ENCODE assay signal across 25 cellular contexts in genomic region chr12:69641546-69641945, GRCh38. TPM values are rescaled to one million over a fixed set of nuclear protein-coding genes. Genes with fewer than 3 reads are reported as not detected.
DNase-seq lines count a peak whose midpoint lies in the region; ATAC-seq, FAIRE-seq and TF ChIP-seq lines count a peak whose summit lies in the region.
"Had no signal": no experiment of that assay in that cellular context is flagged by ENCODE, and none has a peak within 500 bp of the region (broad histone marks: within the 10 kb centered on the region; RNA-seq: fewer than 3 reads in every experiment).

No MANE protein-coding gene starts in this region.

- no peak for FAIRE-seq in K562 (lab: Jason Lieb, UNC)
- FAIRE-seq: A204.1, G401.6, GM12891 had no signal

- peak overlapping the region; percentile 53 for H3K27ac ChIP-seq in left ventricle myocardium inferior (replicated peaks)
- no peak overlapping the region for H3K27ac ChIP-seq in right atrium auricular region
- H3K27ac ChIP-seq in GM23338 (ENCODE audit: low read depth), result no peak overlapping the region
- no peak overlapping the region for H3K27ac ChIP-seq in K562 (ENCODE audit: extremely low read depth, low read depth, low read length)
- no peak overlapping the region for H3K27ac ChIP-seq in WERI-Rb-1
- H3K27ac ChIP-seq: BLaER1 had no signal

- no TSS peak for BruUV-seq in K562 (replicated peaks; lab: Mats Ljungman, UMichigan)

- TF ChIP-seq RAD21 in K562 (CRISPR knock-in tag; conservative IDR thresholded peaks at IDR 0.05 in 1 of 2, IDR thresholded peaks at IDR 0.05 in 1 of 2), result no peak

- H3K9me2 ChIP-seq in GM23338 (ENCODE audit: insufficient read depth), result no peaks in the 10 kb centered on the region

- no peak for DNase-seq in left ventricle myocardium inferior
- no peak for DNase-seq in right atrium auricular region (ENCODE audit: low spot score)
- DNase-seq in GM23338 (ENCODE audit: low spot score), result no peak
- DNase-seq in K562 (ENCODE audit: extremely low read depth in 1 of 4, low spot score in 3 of 4), result no peak
- DNase-seq in stimulated activated effector memory CD8-positive, alpha-beta T cell treated with anti-CD3 and anti-CD28 coated beads, Interleukin-12 subunit alpha, Interleukin-12 subunit beta, amount 100 ng/mL, for 72 hours (ENCODE audit: low spot score in 2 of 2), result no peak
- DNase-seq in WERI-Rb-1, result no peak
- DNase-seq in DMS 273 (lab: John Stamatoyannopoulos, UW; ENCODE audit: unreplicated experiment), result no peak
- DNase-seq: 8988T; ACHN; BE2C; C1 segment of cervical spinal cord; CD4-positive, alpha-beta memory T cell; CD4-positive, CD25-positive, alpha-beta regulatory T cell; CD8-positive, alpha-beta memory T cell; COR-L47; DMS79 treated with DMSO at 0.1 percent for 48 hours; GF-D8 had no signal

- intact Hi-C loops in left ventricle myocardium inferior (cut with micrococcal nuclease), result no loop called here
- intact Hi-C loops in K562 (cut with micrococcal nuclease), result no loop called here

- in situ Hi-C loops in K562 (cut with MboI), result no loop called here

- H3K36me3 ChIP-seq in left ventricle myocardium inferior (no peaks in the 10 kb centered on the region), right atrium auricular region (no peaks in the 10 kb centered on the region), GM23338 (ENCODE audit: insufficient read depth) (no peaks in the 10 kb centered on the region), K562 (ENCODE audit: control insufficient read depth, insufficient read depth, low read length) (no peaks in the 10 kb centered on the region), WERI-Rb-1 (no peaks in the 10 kb centered on the region)
- H3K36me3 ChIP-seq: BE2C, BLaER1 had no signal

- H3K4me1 ChIP-seq in left ventricle myocardium inferior (peaks cover 13% of the 10 kb centered on the region), right atrium auricular region (peaks cover 0 to 6% of the 10 kb centered on the region in 2 donors), GM23338 (ENCODE audit: insufficient read depth) (no peaks in the 10 kb centered on the region), K562 (replicated peaks in 1 of 2; ENCODE audit: control insufficient read depth in 2 of 2, insufficient read depth in 2 of 2, low read length in 2 of 2) (peaks cover 0 to 4% of the 10 kb centered on the region in 2 experiments; a peak in 2 of 5 replicates)
- H3K4me1 ChIP-seq: BE2C had no signal

- H3K4me1 Mint-ChIP-seq in GM23338, result no peaks in the 10 kb centered on the region
- H3K4me1 Mint-ChIP-seq in stimulated activated effector memory CD8-positive, alpha-beta T cell treated with anti-CD3 and anti-CD28 coated beads, Interleukin-12 subunit alpha, Interleukin-12 subunit beta, amount 100 ng/mL, for 72 hours, result no peaks in the 10 kb centered on the region
- H3K4me1 Mint-ChIP-seq: CD14-positive monocyte; CD8-positive, alpha-beta memory T cell had no signal

- CTCF ChIA-PET in K562 (lab: Yijun Ruan, JAX; ENCODE audit: low intra/inter-chr PET ratio), result no interaction called here

- WGBS in K562 (ENCODE audit: insufficient coverage, low coverage, missing lambda C conversion rate), result 30% methylated on average over 7 of the region's 7 CpGs

- TF ChIP-seq POLR2A in K562 (conservative IDR thresholded peaks at IDR 0.05), result no peak

- H3K9me1 ChIP-seq in K562 (ENCODE audit: control insufficient read depth, insufficient read depth, low read length), result no peaks in the 10 kb centered on the region

- H3K36me3 Mint-ChIP-seq in GM23338 (ENCODE audit: low read depth), result no peaks in the 10 kb centered on the region
- no peaks in the 10 kb centered on the region for H3K36me3 Mint-ChIP-seq in stimulated activated effector memory CD8-positive, alpha-beta T cell treated with anti-CD3 and anti-CD28 coated beads, Interleukin-12 subunit alpha, Interleukin-12 subunit beta, amount 100 ng/mL, for 72 hours
- H3K36me3 Mint-ChIP-seq: CD14-positive monocyte; CD4-positive, alpha-beta memory T cell; CD4-positive, CD25-positive, alpha-beta regulatory T cell; CD8-positive, alpha-beta memory T cell had no signal

- H3K4me3 ChIP-seq in left ventricle myocardium inferior (no peak overlapping the region), right atrium auricular region (no peak overlapping the region), GM23338 (no peak overlapping the region), K562 (no peak overlapping the region), WERI-Rb-1 (ENCODE audit: low read depth, low read length) (no peak overlapping the region)
- H3K4me3 ChIP-seq: BLaER1 had no signal

- no peaks in the 10 kb centered on the region for H3F3A ChIP-seq in GM23338 (replicated peaks; ENCODE audit: low read depth)

- H4K20me1 ChIP-seq in GM23338 (replicated peaks; ENCODE audit: insufficient read depth), result no peaks in the 10 kb centered on the region
- no peaks in the 10 kb centered on the region for H4K20me1 ChIP-seq in K562 (replicated peaks; ENCODE audit: control insufficient read depth, insufficient read depth, low read length)
- H4K20me1 ChIP-seq: BLaER1 had no signal

- H3K79me2 ChIP-seq in GM23338 (replicated peaks; ENCODE audit: insufficient read depth), result no peaks in the 10 kb centered on the region
- no peaks in the 10 kb centered on the region for H3K79me2 ChIP-seq in K562 (ENCODE audit: control insufficient read depth, insufficient read depth, low read length)

- H3K27me3 ChIP-seq in left ventricle myocardium inferior (ENCODE audit: low read depth) (no peaks in the 10 kb centered on the region), right atrium auricular region (no peaks in the 10 kb centered on the region), GM23338 (ENCODE audit: insufficient read depth) (no peaks in the 10 kb centered on the region), K562 (ENCODE audit: control insufficient read depth in 2 of 2, insufficient read depth in 2 of 2, low read length in 2 of 2) (no peaks in the 10 kb centered on the region), WERI-Rb-1 (ENCODE audit: insufficient read depth, low read depth, severe bottlenecking) (no peaks in the 10 kb centered on the region)
- H3K27me3 ChIP-seq: BE2C, BLaER1 had no signal

- no peak for TF ChIP-seq EP300 in K562 (IDR thresholded peaks at IDR 0.05; ENCODE audit: low read length)

- TF ChIP-seq CTCF in left ventricle myocardium inferior (IDR thresholded peaks at IDR 0.05; ENCODE audit: borderline replicate concordance) (no peak), right atrium auricular region (IDR thresholded peaks at IDR 0.05) (no peak), GM23338 (conservative IDR thresholded peaks at IDR 0.05; ENCODE audit: low read depth in 2 of 2) (no peak), K562 (IDR thresholded peaks at IDR 0.05 in 2 of 3, conservative IDR thresholded peaks at IDR 0.05 in 1 of 3; ENCODE audit: insufficient read depth in 2 of 3, low read depth in 1 of 3, low read length in 3 of 3) (no peak), WERI-Rb-1 (IDR thresholded peaks at IDR 0.05; ENCODE audit: low read depth, low read length) (no peak)

- ATAC-seq in GM23338 (no peak), K562 (no peak), HG03442 (IDR thresholded peaks at IDR 0.05; ENCODE audit: unreplicated experiment) (no peak)
- ATAC-seq in stimulated activated effector memory CD8-positive, alpha-beta T cell treated with anti-CD3 and anti-CD28 coated beads, Interleukin-12 subunit alpha, Interleukin-12 subunit beta, amount 100 ng/mL, for 72 hours, result peak; percentile 24

- no peaks in the 10 kb centered on the region for H3K9me3 Mint-ChIP-seq in GM23338
- H3K9me3 Mint-ChIP-seq in stimulated activated effector memory CD8-positive, alpha-beta T cell treated with anti-CD3 and anti-CD28 coated beads, Interleukin-12 subunit alpha, Interleukin-12 subunit beta, amount 100 ng/mL, for 72 hours, result no peaks in the 10 kb centered on the region
- H3K9me3 Mint-ChIP-seq: CD4-positive, alpha-beta memory T cell; CD4-positive, CD25-positive, alpha-beta regulatory T cell; CD8-positive, alpha-beta memory T cell had no signal

- H3K9me3 ChIP-seq in left ventricle myocardium inferior (replicated peaks) (no peaks in the 10 kb centered on the region), right atrium auricular region (no peaks in the 10 kb centered on the region), K562 (replicated peaks; ENCODE audit: control insufficient read depth, insufficient read depth, low read depth, low read length) (no peaks in the 10 kb centered on the region), WERI-Rb-1 (ENCODE audit: severe bottlenecking) (no peaks in the 10 kb centered on the region)
- H3K9me3 ChIP-seq: BE2C, BLaER1 had no signal

- peaks cover 4% of the 10 kb centered on the region for H3K27me3 Mint-ChIP-seq in GM23338 (ENCODE audit: insufficient read depth, low read depth, poor library complexity)
- H3K27me3 Mint-ChIP-seq: CD8-positive, alpha-beta memory T cell had no signal

- H3K27ac Mint-ChIP-seq in GM23338, result no peak overlapping the region
- H3K27ac Mint-ChIP-seq in stimulated activated effector memory CD8-positive, alpha-beta T cell treated with anti-CD3 and anti-CD28 coated beads, Interleukin-12 subunit alpha, Interleukin-12 subunit beta, amount 100 ng/mL, for 72 hours, result no peak overlapping the region
- H3K27ac Mint-ChIP-seq: CD4-positive, alpha-beta memory T cell; CD4-positive, CD25-positive, alpha-beta regulatory T cell had no signal

- no peak overlapping the region for H3K4me3 Mint-ChIP-seq in GM23338
- H3K4me3 Mint-ChIP-seq in stimulated activated effector memory CD8-positive, alpha-beta T cell treated with anti-CD3 and anti-CD28 coated beads, Interleukin-12 subunit alpha, Interleukin-12 subunit beta, amount 100 ng/mL, for 72 hours, result no peak overlapping the region
- H3K4me3 Mint-ChIP-seq: CD14-positive monocyte; CD4-positive, alpha-beta memory T cell; CD4-positive, CD25-positive, alpha-beta regulatory T cell; CD8-positive, alpha-beta memory T cell had no signal

- H3K4me2 ChIP-seq in GM23338 (no peak overlapping the region), K562 (ENCODE audit: insufficient read depth, low read length) (no peak overlapping the region)
- H3K4me2 ChIP-seq: BLaER1 had no signal

- H2AFZ ChIP-seq in GM23338, result 0 out of 2 replicates have a peak overlapping the region, but pooled peaks have one; percentile 69
- H2AFZ ChIP-seq in K562 (ENCODE audit: low read depth, low read length), result 0 out of 2 replicates have a peak overlapping the region, but pooled peaks have one; percentile 17

- 0 out of 4 replicates have a peak overlapping the region, but pooled peaks of 1 of the 2 experiments have one; percentile 39 for H3K9ac ChIP-seq in K562 (ENCODE audit: insufficient read depth in 1 of 2, low read depth in 2 of 2, low read length in 2 of 2)
- H3K9ac ChIP-seq: BLaER1 had no signal

- POLR2A ChIA-PET in K562 (lab: Yijun Ruan, JAX), result interaction anchor here (1.2 kb wide), 1 partner anchor 138 kb away, joined by 3 read pairs; no protein-coding TSS in a partner anchor

RNA-seq across cellular contexts. Expression of gene LRRC10, which starts 30.8 kb away (rescaled TPM):
- total RNA-seq in left ventricle myocardium inferior, result 43.8 TPM
- total RNA-seq in right atrium auricular region, result 10 to 100 TPM in 1 of 2 donors, 1 to 10 TPM in 1; 3.1 to 32.4 TPM
- not detected in 2 replicates for total RNA-seq in GM23338 (2014; rRNA removed; shearing (Covaris generic))
- not detected in 2 replicates for polyA plus RNA-seq in GM23338 (2016; fragmentation: Nextera tagmentation; extraction: Ambion mirVana)
- not detected in 2 replicates for total RNA-seq in K562 (2011; cell fraction: chromatin; rRNA removed; ENCODE audit: low replicate concordance)
- not detected in 2 replicates for total RNA-seq in K562 (2011; cell fraction: nucleolus; rRNA removed)
- total RNA-seq in K562 (2011; cell fraction: nucleoplasm; rRNA removed), result not detected in 2 replicates
- not detected in 2 replicates for total RNA-seq in K562 (2014; rRNA removed)
- total RNA-seq in K562 (2014; rRNA removed; fragmentation: Illumina TruSeq; extraction: Trizol), result not detected in 2 replicates
- not detected in 2 replicates for total RNA-seq in K562 (2015; rRNA removed; fragmentation: Illumina TruSeq; extraction: Trizol)
- total RNA-seq in K562 (2021), result not detected in 2 replicates
- not detected in 2 replicates for polyA plus RNA-seq in K562 (2011; rRNA removed)
- polyA plus RNA-seq in K562 (2011; cell fraction: cytosol; rRNA removed), result not detected in 2 replicates
- polyA plus RNA-seq in K562 (2011; cell fraction: nucleus; rRNA removed), result not detected in 2 replicates
- not detected in 2 replicates for polyA plus RNA-seq in K562 (2012)
- polyA plus RNA-seq in K562 (2014; fragmentation: Illumina TruSeq; extraction: Trizol), result not detected in 2 replicates
- polyA plus RNA-seq in K562 (2014; fragmentation: Nextera tagmentation; extraction: Ambion mirVana), result not detected
- polyA plus RNA-seq in K562 (2014; rRNA removed), result 0.09 TPM in 1 of 2 replicates, not detected in the other
- polyA minus RNA-seq in K562 (2011; rRNA and poly(A)+ RNA removed), result not detected in 2 replicates
- polyA minus RNA-seq in K562 (2011; cell fraction: cytosol; rRNA and poly(A)+ RNA removed), result not detected in 2 replicates
- polyA minus RNA-seq in K562 (2011; cell fraction: nucleus; rRNA and poly(A)+ RNA removed), result not detected in 2 replicates
- total RNA-seq: A673; CD4-positive, alpha-beta memory T cell; CD4-positive, CD25-positive, alpha-beta regulatory T cell; CD8-positive, alpha-beta memory T cell had no signal
- polyA plus RNA-seq: AG04450; CD14-positive monocyte; CD4-positive, alpha-beta memory T cell; CD4-positive, CD25-positive, alpha-beta regulatory T cell; CD8-positive, alpha-beta memory T cell had no signal

RNA-seq across cellular contexts. Expression of gene CCT2, which starts 56.3 kb away (rescaled TPM):
- total RNA-seq in left ventricle myocardium inferior (91.7 TPM), right atrium auricular region (100 to 1,000 TPM in 1 of 2 donors, 10 to 100 TPM in 1; 71.4 to 104 TPM), K562 (2014; rRNA removed) (332 and 341 TPM in 2 replicates), K562 (2014; rRNA removed; fragmentation: Illumina TruSeq; extraction: Trizol) (589 and 619 TPM in 2 replicates), K562 (2015; rRNA removed; fragmentation: Illumina TruSeq; extraction: Trizol) (451 and 490 TPM in 2 replicates), K562 (2021) (442 and 469 TPM in 2 replicates)
- 389 and 434 TPM in 2 replicates for total RNA-seq in GM23338 (2014; rRNA removed; shearing (Covaris generic))
- polyA plus RNA-seq in GM23338 (2016; fragmentation: Nextera tagmentation; extraction: Ambion mirVana) (778 and 865 TPM in 2 replicates), K562 (2011; rRNA removed) (505 and 738 TPM in 2 replicates), K562 (2014; fragmentation: Illumina TruSeq; extraction: Trizol) (363 and 468 TPM in 2 replicates), K562 (2014; fragmentation: Nextera tagmentation; extraction: Ambion mirVana) (100 to 1,000 TPM; 542 to 680 TPM), K562 (2014; rRNA removed) (365 and 390 TPM in 2 replicates)
- 333 and 431 TPM in 2 replicates for total RNA-seq in K562 (2011; cell fraction: chromatin; rRNA removed; ENCODE audit: low replicate concordance)
- 196 and 211 TPM in 2 replicates for total RNA-seq in K562 (2011; cell fraction: nucleolus; rRNA removed)
- total RNA-seq in K562 (2011; cell fraction: nucleoplasm; rRNA removed), result 207 and 217 TPM in 2 replicates
- polyA plus RNA-seq in K562 (2011; cell fraction: cytosol; rRNA removed), result 265 and 312 TPM in 2 replicates
- 205 and 273 TPM in 2 replicates for polyA plus RNA-seq in K562 (2011; cell fraction: nucleus; rRNA removed)
- polyA plus RNA-seq in K562 (2012), result 233 and 445 TPM in 2 replicates
- polyA minus RNA-seq in K562 (2011; rRNA and poly(A)+ RNA removed), result 500 and 548 TPM in 2 replicates
- polyA minus RNA-seq in K562 (2011; cell fraction: cytosol; rRNA and poly(A)+ RNA removed), result 162 and 266 TPM in 2 replicates
- polyA minus RNA-seq in K562 (2011; cell fraction: nucleus; rRNA and poly(A)+ RNA removed), result 144 and 216 TPM in 2 replicates

RNA-seq across cellular contexts. Expression of gene BEST3, which starts 57.6 kb away (rescaled TPM):
- total RNA-seq in left ventricle myocardium inferior (0.80 TPM), right atrium auricular region (1 to 10 TPM in 1 of 2 donors, not detected in 1; 1.4 TPM), K562 (2014; rRNA removed) (not detected in 2 replicates), K562 (2014; rRNA removed; fragmentation: Illumina TruSeq; extraction: Trizol) (not detected in 2 replicates), K562 (2015; rRNA removed; fragmentation: Illumina TruSeq; extraction: Trizol) (not detected in 2 replicates), K562 (2021) (not detected in 2 replicates)
- not detected in 2 replicates for total RNA-seq in GM23338 (2014; rRNA removed; shearing (Covaris generic))
- polyA plus RNA-seq in GM23338 (2016; fragmentation: Nextera tagmentation; extraction: Ambion mirVana) (not detected in 2 replicates), K562 (2011; rRNA removed) (0.15 TPM in 1 of 2 replicates, not detected in the other), K562 (2014; fragmentation: Illumina TruSeq; extraction: Trizol) (not detected in 2 replicates), K562 (2014; fragmentation: Nextera tagmentation; extraction: Ambion mirVana) (not detected), K562 (2014; rRNA removed) (0.08 TPM in 1 of 2 replicates, not detected in the other)
- 0.14 TPM in 1 of 2 replicates, not detected in the other for total RNA-seq in K562 (2011; cell fraction: chromatin; rRNA removed; ENCODE audit: low replicate concordance)
- total RNA-seq in K562 (2011; cell fraction: nucleolus; rRNA removed), result not detected in 2 replicates
- total RNA-seq in K562 (2011; cell fraction: nucleoplasm; rRNA removed), result not detected in 2 replicates
- 0.03 TPM in 2 replicates for polyA plus RNA-seq in K562 (2011; cell fraction: cytosol; rRNA removed)
- polyA plus RNA-seq in K562 (2011; cell fraction: nucleus; rRNA removed), result not detected in 2 replicates
- polyA plus RNA-seq in K562 (2012), result 0.03 and 0.12 TPM in 2 replicates
- 0.11 TPM in 1 of 2 replicates, not detected in the other for polyA minus RNA-seq in K562 (2011; rRNA and poly(A)+ RNA removed)
- not detected in 2 replicates for polyA minus RNA-seq in K562 (2011; cell fraction: cytosol; rRNA and poly(A)+ RNA removed)
- not detected in 2 replicates for polyA minus RNA-seq in K562 (2011; cell fraction: nucleus; rRNA and poly(A)+ RNA removed)
- total RNA-seq: CD4-positive, alpha-beta memory T cell; CD4-positive, CD25-positive, alpha-beta regulatory T cell; CD8-positive, alpha-beta memory T cell had no signal
- polyA plus RNA-seq: CD14-positive monocyte; CD4-positive, alpha-beta memory T cell; CD4-positive, CD25-positive, alpha-beta regulatory T cell; CD8-positive, alpha-beta memory T cell had no signal
